11 cellular contexts compared by ENCODE assay signal in the genomic region with DNA sequence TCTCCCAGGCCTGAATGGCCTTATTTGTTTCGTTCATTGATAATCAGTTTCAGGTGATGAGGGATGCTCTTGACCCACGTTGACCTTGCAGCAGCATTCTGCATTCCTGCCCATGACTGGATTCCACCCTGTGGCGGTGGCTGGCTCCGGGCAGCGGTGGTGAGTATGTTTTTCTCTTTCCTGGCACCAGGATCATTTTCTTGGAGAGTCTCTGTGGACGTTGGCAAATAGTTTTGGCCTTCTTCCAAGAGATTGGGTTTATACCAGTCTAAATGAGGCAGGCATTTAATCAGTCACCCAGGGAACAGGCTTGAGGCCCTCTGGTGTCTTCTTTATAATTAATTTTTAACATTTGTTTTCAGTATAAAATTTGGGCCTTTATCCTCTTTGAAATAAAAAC.
A peak's percentile ranks its signal among the peaks of the same experiment; 100 is the strongest.
DNase-seq lines count a peak whose midpoint lies in the region; ATAC-seq and TF ChIP-seq lines count a peak whose summit lies in the region.
"Had no signal": no experiment of that assay in that cellular context is flagged by ENCODE, and none has a peak within 500 bp of the region (broad histone marks: within the 10 kb centered on the region; RNA-seq: fewer than 3 reads in every experiment).

No MANE protein-coding gene starts in this region.

- no peaks in the 10 kb centered on the region for H3K36me3 Mint-ChIP-seq in osteocyte (ENCODE audit: unreplicated experiment)

- H3K4me3 Mint-ChIP-seq in osteocyte (ENCODE audit: unreplicated experiment), result no peak overlapping the region

- peaks cover 34% of the 10 kb centered on the region for H3K4me1 Mint-ChIP-seq in osteocyte (ENCODE audit: unreplicated experiment)

- ATAC-seq in GM21528 (IDR thresholded peaks at IDR 0.05; ENCODE audit: low FRiP score, unreplicated experiment), result no peak

- H3K9me3 Mint-ChIP-seq in osteocyte (ENCODE audit: unreplicated experiment), result no peaks in the 10 kb centered on the region

- DNase-seq in DMS79 (lab: John Stamatoyannopoulos, UW) (peak; percentile 39), NCI-H2227 (lab: John Stamatoyannopoulos, UW; ENCODE audit: unreplicated experiment) (peak; percentile 22), epidermal melanocyte (ENCODE audit: insufficient read length, low spot score) (peak; percentile 50), osteocyte (ENCODE audit: extremely low spot score, unreplicated experiment) (no peak), putamen (ENCODE audit: low spot score) (no peak), activated gamma-delta T cell (lab: John Stamatoyannopoulos, UW) (no peak), GM19240 (ENCODE audit: insufficient read length, low spot score) (no peak)
- DNase-seq: erythroblast, NCI-H1048, SJCRH30 had no signal

- peak overlapping the region; percentile 70 for H3K27ac Mint-ChIP-seq in osteocyte (ENCODE audit: unreplicated experiment)

- TF ChIP-seq CTCF in osteocyte (IDR thresholded peaks at IDR 0.05), result no peak

- H3K27me3 Mint-ChIP-seq in osteocyte (ENCODE audit: unreplicated experiment), result no peaks in the 10 kb centered on the region

Comparison
In these comparisons a context has a peak if more than half of its experiments do, and no peak if none do; other contexts are left out.
1. DNase-seq: peak in DMS79 (single experiment), NCI-H2227 (single experiment) and epidermal melanocyte (single experiment); none in osteocyte (single experiment), putamen (single experiment), activated gamma-delta T cell (single experiment) and GM19240 (single experiment).